8 cellular contexts compared by ENCODE assay signal in genomic region chr3:134449277-134449676, GRCh38. TPM values are rescaled to one million over a fixed set of nuclear protein-coding genes. Genes with fewer than 3 reads are reported as not detected.
DNase-seq lines count a peak whose midpoint lies in the region; ATAC-seq and TF ChIP-seq lines count a peak whose summit lies in the region.

No MANE protein-coding gene starts in this region.

- peaks cover 14% of the 10 kb centered on the region for H3K4me1 Mint-ChIP-seq in progenitor cell of endocrine pancreas (ENCODE audit: low read depth)
- H3K4me1 Mint-ChIP-seq in activated T-cell treated with anti-CD3 and anti-CD28 coated beads, Interleukin-2, amount 50 U/mL, for 72 hours (ENCODE audit: low read depth): no peaks in the 10 kb centered on the region
- no peaks in the 10 kb centered on the region for H3K4me1 Mint-ChIP-seq in activated naive CD8-positive, alpha-beta T cell treated with anti-CD3 and anti-CD28 coated beads for 36 hours

- H3K4me1 ChIP-seq in Peyer's patch: no peaks in the 10 kb centered on the region

- DNase-seq in activated CD8-positive, alpha-beta memory T cell treated with anti-CD3 and anti-CD28 coated beads for 24 hours: peak; percentile 28
- no peak for DNase-seq in activated CD8-positive, alpha-beta memory T cell treated with anti-CD3 and anti-CD28 coated beads, Interleukin-2, amount 50 U/mL, for 48 hours
- DNase-seq in Peyer's patch: no peak
- peak; percentile 56 for DNase-seq in fibroblast of the aortic adventitia (ENCODE audit: low read depth)
- DNase-seq in progenitor cell of endocrine pancreas (ENCODE audit: low spot score, unreplicated experiment): no peak
- DNase-seq in posterior vena cava (ENCODE audit: low spot score): no peak
- no peak for DNase-seq in activated T-cell treated with anti-CD3 and anti-CD28 coated beads, Interleukin-2, amount 50 U/mL, for 72 hours
- DNase-seq in activated naive CD8-positive, alpha-beta T cell treated with anti-CD3 and anti-CD28 coated beads for 36 hours: no peak

- H3K4me3 Mint-ChIP-seq in progenitor cell of endocrine pancreas (ENCODE audit: low read depth): no peak overlapping the region
- H3K4me3 Mint-ChIP-seq in activated T-cell treated with anti-CD3 and anti-CD28 coated beads, Interleukin-2, amount 50 U/mL, for 72 hours: no peak overlapping the region
- H3K4me3 Mint-ChIP-seq in activated naive CD8-positive, alpha-beta T cell treated with anti-CD3 and anti-CD28 coated beads for 36 hours: no peak overlapping the region

- H3K27me3 Mint-ChIP-seq in progenitor cell of endocrine pancreas: peaks cover 7% of the 10 kb centered on the region
- H3K27me3 Mint-ChIP-seq in activated T-cell treated with anti-CD3 and anti-CD28 coated beads, Interleukin-2, amount 50 U/mL, for 72 hours (ENCODE audit: low read depth): peaks cover 20% of the 10 kb centered on the region
- peaks cover 14% of the 10 kb centered on the region for H3K27me3 Mint-ChIP-seq in activated naive CD8-positive, alpha-beta T cell treated with anti-CD3 and anti-CD28 coated beads for 36 hours

- TF ChIP-seq CTCF in Peyer's patch (IDR thresholded peaks at IDR 0.05) (peak in 4 of 6 experiments; percentile 9 to 40 (median 28)), fibroblast of the aortic adventitia (IDR thresholded peaks at IDR 0.05; ENCODE audit: insufficient read depth, low read length) (peak; percentile 50), progenitor cell of endocrine pancreas (IDR thresholded peaks at IDR 0.05; ENCODE audit: unreplicated experiment) (peak; percentile 50)

- no peaks in the 10 kb centered on the region for H3K9me3 ChIP-seq in Peyer's patch

- H3K36me3 Mint-ChIP-seq in progenitor cell of endocrine pancreas (ENCODE audit: insufficient read depth): no peaks in the 10 kb centered on the region
- H3K36me3 Mint-ChIP-seq in activated T-cell treated with anti-CD3 and anti-CD28 coated beads, Interleukin-2, amount 50 U/mL, for 72 hours (ENCODE audit: insufficient read depth in 2 of 2): peaks cover 4 to 6% of the 10 kb centered on the region in 2 donors
- H3K36me3 Mint-ChIP-seq in activated naive CD8-positive, alpha-beta T cell treated with anti-CD3 and anti-CD28 coated beads for 36 hours: no peaks in the 10 kb centered on the region

- H3K27ac ChIP-seq in Peyer's patch: no peak overlapping the region

- intact Hi-C loops in posterior vena cava (cut with DNase I): no loop called here

- H3K4me3 ChIP-seq in Peyer's patch (no peak overlapping the region), fibroblast of the aortic adventitia (ENCODE audit: low read depth, low read length) (no peak overlapping the region)

- no peak for TF ChIP-seq POLR2A in Peyer's patch (IDR thresholded peaks at IDR 0.05)

- no peaks in the 10 kb centered on the region for H3K36me3 ChIP-seq in Peyer's patch

- no peak for ATAC-seq in activated T-cell treated with anti-CD3 and anti-CD28 coated beads, Interleukin-2, amount 50 U/mL, for 72 hours (replicated peaks in 1 of 2)

- peaks cover 3% of the 10 kb centered on the region for H3K9me3 Mint-ChIP-seq in progenitor cell of endocrine pancreas (ENCODE audit: low read depth)
- H3K9me3 Mint-ChIP-seq in activated T-cell treated with anti-CD3 and anti-CD28 coated beads, Interleukin-2, amount 50 U/mL, for 72 hours: peaks cover 9 to 12% of the 10 kb centered on the region in 2 donors
- peaks cover 9% of the 10 kb centered on the region for H3K9me3 Mint-ChIP-seq in activated naive CD8-positive, alpha-beta T cell treated with anti-CD3 and anti-CD28 coated beads for 36 hours

- H3K27me3 ChIP-seq in Peyer's patch: no peaks in the 10 kb centered on the region

- H3K27ac Mint-ChIP-seq in progenitor cell of endocrine pancreas: no peak overlapping the region
- H3K27ac Mint-ChIP-seq in activated T-cell treated with anti-CD3 and anti-CD28 coated beads, Interleukin-2, amount 50 U/mL, for 72 hours: no peak overlapping the region
- H3K27ac Mint-ChIP-seq in activated naive CD8-positive, alpha-beta T cell treated with anti-CD3 and anti-CD28 coated beads for 36 hours: no peak overlapping the region

RNA-seq across cellular contexts. Expression of gene ANAPC13, which starts 36.5 kb away (rescaled TPM):
- 10 to 100 TPM; 24.5 to 50.3 (median 39.9) TPM for total RNA-seq in Peyer's patch
- total RNA-seq in fibroblast of the aortic adventitia (ENCODE audit: low replicate concordance): 123 and 137 TPM in 2 replicates
- total RNA-seq in progenitor cell of endocrine pancreas: 63.9 and 67.0 TPM in 2 replicates
- total RNA-seq in posterior vena cava: 10 to 100 TPM; 33.5 to 43.5 TPM
- total RNA-seq in activated T-cell treated with anti-CD3 and anti-CD28 coated beads, Interleukin-2, amount 50 U/mL, for 72 hours: 10 to 100 TPM; 40.0 to 47.6 TPM
- 10 to 100 TPM; 33.5 to 34.3 TPM for total RNA-seq in activated naive CD8-positive, alpha-beta T cell treated with anti-CD3 and anti-CD28 coated beads for 36 hours

RNA-seq across cellular contexts. Expression of gene CEP63, which starts 36.6 kb away (rescaled TPM):
- total RNA-seq in Peyer's patch: 10 to 100 TPM; 13.3 to 67.7 (median 19.6) TPM
- 19.4 and 28.9 TPM in 2 replicates for total RNA-seq in fibroblast of the aortic adventitia (ENCODE audit: low replicate concordance)
- 24.7 and 25.7 TPM in 2 replicates for total RNA-seq in progenitor cell of endocrine pancreas
- total RNA-seq in posterior vena cava: 10 to 100 TPM; 23.1 to 23.8 TPM
- total RNA-seq in activated T-cell treated with anti-CD3 and anti-CD28 coated beads, Interleukin-2, amount 50 U/mL, for 72 hours: 10 to 100 TPM; 25.1 to 33.6 TPM
- 10 to 100 TPM; 21.8 to 22.0 TPM for total RNA-seq in activated naive CD8-positive, alpha-beta T cell treated with anti-CD3 and anti-CD28 coated beads for 36 hours

Comparison
In these comparisons a context has a peak if more than half of its experiments do, and no peak if none do; other contexts are left out.
1. DNase-seq: peak in activated CD8-positive, alpha-beta memory T cell treated with anti-CD3 and anti-CD28 coated beads for 24 hours (single experiment) and fibroblast of the aortic adventitia (single experiment); none in activated CD8-positive, alpha-beta memory T cell treated with anti-CD3 and anti-CD28 coated beads, Interleukin-2, amount 50 U/mL, for 48 hours (single experiment), Peyer's patch (0 of 3), progenitor cell of endocrine pancreas (single experiment), posterior vena cava (single experiment), activated T-cell treated with anti-CD3 and anti-CD28 coated beads, Interleukin-2, amount 50 U/mL, for 72 hours (0 of 2) and activated naive CD8-positive, alpha-beta T cell treated with anti-CD3 and anti-CD28 coated beads for 36 hours (single experiment).
2. Peak in every context shown above with its lines, with median percentiles within 50 percentile points of each other: CTCF ChIP-seq.